Comparison of ENCODE assay signal across 13 cellular contexts in the genomic region with DNA sequence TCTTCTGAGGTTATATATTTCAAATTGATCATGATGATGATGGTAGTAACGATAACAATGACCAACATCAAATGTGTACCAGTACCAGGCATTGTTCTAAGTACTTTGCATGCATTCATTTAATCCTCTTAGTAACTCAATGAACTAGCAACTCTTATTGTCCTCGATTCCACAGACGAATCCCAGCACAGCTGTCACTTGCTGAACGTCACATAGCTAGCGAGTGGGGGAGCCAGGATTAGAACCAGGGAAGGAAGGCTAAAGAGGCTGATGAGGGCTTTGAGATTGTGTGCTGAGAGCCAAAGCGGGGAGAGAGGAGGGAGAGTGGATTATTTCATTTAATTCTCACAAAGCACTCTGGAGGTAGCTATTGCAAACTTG.
"Had no signal": no experiment of that assay in that cellular context is flagged by ENCODE, and none has a peak within 500 bp of the region (broad histone marks: within the 10 kb centered on the region; RNA-seq: fewer than 3 reads in every experiment).

No MANE protein-coding gene starts in this region.

- H3K27ac ChIP-seq: ascending aorta, hepatocyte, testis had no signal

- H3K4me3 Mint-ChIP-seq: activated CD4-positive, alpha-beta memory T cell treated with anti-CD3 and anti-CD28 coated beads, Interleukin-2, amount 10 ng/mL, durations not matched to agents 7 days and 5 days; activated naive CD8-positive, alpha-beta T cell treated with anti-CD3 and anti-CD28 coated beads, Interleukin-2, amount 10 ng/mL, durations not matched to agents 7 days and 5 days; activated T-cell treated with anti-CD3 and anti-CD28 coated beads, Interleukin-2, amount 50 U/mL, for 72 hours; stimulated activated naive CD8-positive, alpha-beta T cell treated with anti-CD3 and anti-CD28 coated beads, Interleukin-15, Interleukin-2, amounts not matched to agents 100 ng/mL and 50 ng/mL, for 24 hours had no signal

- H3K9me3 Mint-ChIP-seq: activated CD4-positive, alpha-beta memory T cell treated with anti-CD3 and anti-CD28 coated beads, Interleukin-2, amount 10 ng/mL, durations not matched to agents 7 days and 5 days; activated naive CD8-positive, alpha-beta T cell treated with anti-CD3 and anti-CD28 coated beads, Interleukin-2, amount 10 ng/mL, durations not matched to agents 7 days and 5 days; activated T-cell treated with anti-CD3 and anti-CD28 coated beads, Interleukin-2, amount 50 U/mL, for 72 hours; naive B cell; stimulated activated naive CD8-positive, alpha-beta T cell treated with anti-CD3 and anti-CD28 coated beads, Interleukin-15, Interleukin-2, amounts not matched to agents 100 ng/mL and 50 ng/mL, for 24 hours had no signal

- H3K27ac Mint-ChIP-seq: activated CD4-positive, alpha-beta memory T cell treated with anti-CD3 and anti-CD28 coated beads, Interleukin-2, amount 10 ng/mL, durations not matched to agents 7 days and 5 days; activated naive CD8-positive, alpha-beta T cell treated with anti-CD3 and anti-CD28 coated beads, Interleukin-2, amount 10 ng/mL, durations not matched to agents 7 days and 5 days; activated T-cell treated with anti-CD3 and anti-CD28 coated beads, Interleukin-2, amount 50 U/mL, for 72 hours; naive B cell; stimulated activated naive CD8-positive, alpha-beta T cell treated with anti-CD3 and anti-CD28 coated beads, Interleukin-15, Interleukin-2, amounts not matched to agents 100 ng/mL and 50 ng/mL, for 24 hours had no signal

- H3K36me3 Mint-ChIP-seq: activated naive CD8-positive, alpha-beta T cell treated with anti-CD3 and anti-CD28 coated beads, Interleukin-2, amount 10 ng/mL, durations not matched to agents 7 days and 5 days had no signal

- H3K4me1 Mint-ChIP-seq: activated CD4-positive, alpha-beta memory T cell treated with anti-CD3 and anti-CD28 coated beads, Interleukin-2, amount 10 ng/mL, durations not matched to agents 7 days and 5 days; activated naive CD8-positive, alpha-beta T cell treated with anti-CD3 and anti-CD28 coated beads, Interleukin-2, amount 10 ng/mL, durations not matched to agents 7 days and 5 days had no signal

- DNase-seq: activated CD8-positive, alpha-beta memory T cell treated with anti-CD3 and anti-CD28 coated beads, Interleukin-2, amount 50 U/mL, for 4 hours; activated gamma-delta T cell treated with Interleukin-2 at 50 U/mL for 16 hours; effector CD8-positive, alpha-beta T cell; naive B cell; stimulated activated CD4-positive, alpha-beta T cell treated with anti-CD3 and anti-CD28 coated beads, Interleukin-4, amount 100 ng/mL, for 24 hours; T-helper 9 cell had no signal
